8 cellular contexts compared by ENCODE assay signal in the genomic region with DNA sequence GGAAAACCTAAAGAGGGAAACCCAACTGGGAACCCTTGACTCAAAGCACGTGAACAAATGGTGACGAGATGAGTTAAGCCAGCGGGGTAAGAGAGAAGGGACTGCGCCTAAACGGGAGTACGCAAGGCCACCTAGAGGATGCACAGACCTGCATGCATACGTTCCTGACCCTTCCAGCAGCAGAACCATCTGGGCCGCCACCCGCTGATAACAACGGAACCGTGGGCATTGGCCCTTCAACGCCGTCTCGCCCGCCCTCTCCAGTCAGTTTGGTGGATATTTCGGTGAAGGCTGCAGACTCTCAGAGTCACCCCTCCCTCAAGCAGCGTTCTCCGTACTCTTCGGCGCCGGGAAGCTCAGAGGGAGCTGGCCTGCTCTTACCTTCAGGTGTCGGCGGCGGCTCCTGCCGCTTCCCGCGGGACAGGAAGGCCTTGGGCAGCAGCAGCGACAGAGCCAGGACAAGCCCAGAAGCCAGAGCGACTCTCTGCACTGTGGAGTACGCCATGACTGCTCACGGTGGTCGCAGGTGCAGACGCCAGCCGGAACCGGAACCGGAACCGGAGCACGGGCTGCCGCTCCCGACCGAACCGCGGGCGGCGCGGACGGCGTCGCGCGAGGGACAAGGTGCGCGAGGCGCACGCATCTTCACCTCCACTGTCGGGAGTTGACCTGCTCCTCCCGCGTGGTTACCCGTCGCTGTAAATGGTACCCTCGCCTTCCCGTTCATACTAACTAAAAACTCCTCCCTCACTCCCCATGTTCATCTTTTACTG. TPM values are rescaled to one million over a fixed set of nuclear protein-coding genes. Genes with fewer than 3 reads are reported as not detected.
DNase-seq lines count a peak whose midpoint lies in the region; ATAC-seq, FAIRE-seq and TF ChIP-seq lines count a peak whose summit lies in the region.

Gene RIC3, minus strand, starts transcription at position 541 of the 773 bp plus-strand sequence. Its CDS starts 36 bp downstream, at position 505.

- DNase-seq in DMS53 treated with DMSO at 0.1 percent for 48 hours (lab: John Stamatoyannopoulos, UW; ENCODE audit: unreplicated experiment) (peak; percentile 61), NCI-H69 (lab: John Stamatoyannopoulos, UW) (peak; percentile 90), small intestine (peak; percentile 3), OCI-LY7 (ENCODE audit: low spot score) (no peak), glomerular visceral epithelial cell (ENCODE audit: extremely low spot score) (no peak)

- H3K79me2 ChIP-seq in OCI-LY7 (ENCODE audit: insufficient read depth, low read depth, low read length), result no peaks in the 10 kb centered on the region

- H3K9me2 ChIP-seq in OCI-LY7 (ENCODE audit: insufficient read depth, low read length), result no peaks in the 10 kb centered on the region

- intact Hi-C loops in OCI-LY7 (cut with micrococcal nuclease; ENCODE audit: unreplicated experiment), result no loop called here

- ATAC-seq in HG02623 (IDR thresholded peaks at IDR 0.05; ENCODE audit: unreplicated experiment), result peak; percentile 66

- POLR2A ChIA-PET in OCI-LY7 (lab: Charles Lee), result no interaction called here

- no peak for FAIRE-seq in small intestine (lab: Jason Lieb, UNC)

- H3K27me3 Mint-ChIP-seq in activated naive CD4-positive, alpha-beta T cell treated with anti-CD3 and anti-CD28 coated beads, Interleukin-2, amount 50 U/mL, for 24 hours, result peaks cover 23% of the 10 kb centered on the region

- no peak within 1 kb of the TSS for H3K27ac ChIP-seq in small intestine (ENCODE audit: low read depth in 1 of 2, low read length in 1 of 2)
- no peak within 1 kb of the TSS for H3K27ac ChIP-seq in OCI-LY7 (ENCODE audit: low read depth, low read length, poor library complexity, severe bottlenecking)

- no peaks in the 10 kb centered on the region for H3K9me3 Mint-ChIP-seq in activated naive CD4-positive, alpha-beta T cell treated with anti-CD3 and anti-CD28 coated beads, Interleukin-2, amount 50 U/mL, for 24 hours

- CTCF ChIA-PET in OCI-LY7 (lab: Charles Lee; ENCODE audit: unreplicated experiment), result no interaction called here

- no peak for TF ChIP-seq CTCF in OCI-LY7 (conservative IDR thresholded peaks at IDR 0.05; ENCODE audit: low read length)

- BruUV-seq in OCI-LY7 (replicated peaks; lab: Mats Ljungman, UMichigan), result no TSS peak

- H3K4me3 Mint-ChIP-seq in activated naive CD4-positive, alpha-beta T cell treated with anti-CD3 and anti-CD28 coated beads, Interleukin-2, amount 50 U/mL, for 24 hours, result peak within 1 kb of the TSS; percentile 85

- no peak within 1 kb of the TSS for H3K4me2 ChIP-seq in OCI-LY7 (ENCODE audit: low read length)

- H3K9me3 ChIP-seq in small intestine (ENCODE audit: control insufficient read depth, low read depth), result no peaks in the 10 kb centered on the region
- H3K9me3 ChIP-seq in OCI-LY7 (ENCODE audit: low read length), result no peaks in the 10 kb centered on the region

- H3K4me1 ChIP-seq in small intestine (ENCODE audit: control insufficient read depth in 2 of 2, insufficient read depth in 1 of 2, low read depth in 1 of 2, low read length in 1 of 2) (no peaks in the 10 kb centered on the region), OCI-LY7 (ENCODE audit: insufficient read depth, low read length, poor library complexity, severe bottlenecking) (no peaks in the 10 kb centered on the region)

- peaks cover 44% of the 10 kb centered on the region for H3K4me1 Mint-ChIP-seq in activated naive CD4-positive, alpha-beta T cell treated with anti-CD3 and anti-CD28 coated beads, Interleukin-2, amount 50 U/mL, for 24 hours

- no peaks in the 10 kb centered on the region for H4K20me1 ChIP-seq in OCI-LY7 (ENCODE audit: insufficient read depth, low read length)

- H3K27ac Mint-ChIP-seq in activated naive CD4-positive, alpha-beta T cell treated with anti-CD3 and anti-CD28 coated beads, Interleukin-2, amount 50 U/mL, for 24 hours, result peak within 1 kb of the TSS; percentile 87

- 3 to 6% (median 4%) methylated on average over 52 to 62 of the region's 62 CpGs for WGBS in small intestine, 3 donors

- H2AFZ ChIP-seq in OCI-LY7 (ENCODE audit: low read length), result no peak within 1 kb of the TSS

- H3K27me3 ChIP-seq in small intestine (ENCODE audit: control insufficient read depth in 2 of 2, insufficient read depth in 2 of 2, low read length in 2 of 2), result peaks cover 0 to 7% of the 10 kb centered on the region in 2 donors

- H3K36me3 ChIP-seq in small intestine (ENCODE audit: control insufficient read depth in 2 of 2, insufficient read depth in 2 of 2, low read length in 2 of 2) (no peaks in the 10 kb centered on the region), OCI-LY7 (ENCODE audit: insufficient read depth, low read length) (no peaks in the 10 kb centered on the region)

- peak within 1 kb of the TSS; percentile 90 for H3K4me3 ChIP-seq in iPS-11a (ENCODE audit: low read depth, low read length)
- H3K4me3 ChIP-seq in small intestine (ENCODE audit: low read depth in 1 of 2, low read length in 2 of 2), result peak within 1 kb of the TSS; percentile 39 to 42
- H3K4me3 ChIP-seq in OCI-LY7 (ENCODE audit: low read depth, low read length, poor library complexity, severe bottlenecking), result no peak within 1 kb of the TSS

- no peaks in the 10 kb centered on the region for H3K36me3 Mint-ChIP-seq in activated naive CD4-positive, alpha-beta T cell treated with anti-CD3 and anti-CD28 coated beads, Interleukin-2, amount 50 U/mL, for 24 hours

RNA-seq across cellular contexts. Expression of gene RIC3, which starts in this region (rescaled TPM):
- polyA plus RNA-seq in small intestine, result 1 to 10 TPM in 2 of 3 donors, under 1 TPM in 1; 0.45 to 2.2 (median 1.4) TPM
- total RNA-seq in OCI-LY7 (2014; rRNA removed; shearing (Covaris generic)), result not detected in 2 replicates
- total RNA-seq in OCI-LY7 (2022), result not detected in 2 replicates

Comparison
In these comparisons a context has a peak if more than half of its experiments do, and no peak if none do; other contexts are left out.
1. DNase-seq: peak in DMS53 treated with DMSO at 0.1 percent for 48 hours (single experiment), NCI-H69 (single experiment) and small intestine (single experiment); none in OCI-LY7 (single experiment) and glomerular visceral epithelial cell (single experiment).